9 cellular contexts compared by ENCODE assay signal in genomic region chr7:132580277-132580676, GRCh38. TPM values are rescaled to one million over a fixed set of nuclear protein-coding genes. Genes with fewer than 3 reads are reported as not detected.
A peak's percentile ranks its signal among the peaks of the same experiment; 100 is the strongest.
DNase-seq lines count a peak whose midpoint lies in the region; ATAC-seq, FAIRE-seq and TF ChIP-seq lines count a peak whose summit lies in the region.
"Had no signal": no experiment of that assay in that cellular context is flagged by ENCODE, and none has a peak within 500 bp of the region (broad histone marks: within the 10 kb centered on the region; RNA-seq: fewer than 3 reads in every experiment).

No MANE protein-coding gene starts in this region.

- no peak for TF ChIP-seq POLR2A in A549 (IDR thresholded peaks at IDR 0.05; ENCODE audit: low read length)

- no peak for TF ChIP-seq RAD21 in A549 (conservative IDR thresholded peaks at IDR 0.05 in 1 of 2, IDR thresholded peaks at IDR 0.05 in 1 of 2)

- intact Hi-C loops in Right ventricle myocardium inferior (cut with DNase I) = loop anchor here (2.0 to 5.0 kb wide), 3 partner anchors 261 to 635 kb away; no protein-coding TSS in a partner anchor

- POLR2A ChIA-PET in A549 (lab: Yijun Ruan, JAX) = interaction anchor here (1.0 kb wide), 1 partner anchor 261 kb away, joined by 3 read pairs; no protein-coding TSS in a partner anchor

- no peak for TF ChIP-seq CTCF in A549 (IDR thresholded peaks at IDR 0.05)
- no peak for TF ChIP-seq CTCF in GM12865 (IDR thresholded peaks at IDR 0.05; ENCODE audit: insufficient read depth, low read depth, low read length, missing control alignments)
- peak; percentile 33 for TF ChIP-seq CTCF in fibroblast of the aortic adventitia (IDR thresholded peaks at IDR 0.05; ENCODE audit: insufficient read depth, low read length)

- no peaks in the 10 kb centered on the region for H3K9me3 ChIP-seq in A549

- WGBS in A549 (ENCODE audit: missing lambda C conversion rate) = 0% methylated on average over 1 of the region's 1 CpG

- no peak for TF ChIP-seq EP300 in A549 (IDR thresholded peaks at IDR 0.05)

- no peak overlapping the region for H3K4me2 ChIP-seq in A549

- CTCF ChIA-PET in A549 (lab: Yijun Ruan, JAX) = interaction anchor here (0.6 to 8.5 kb wide), 57 partner anchors 10 to 1833 kb away, joined by 3 to 67 read pairs (median 3); no protein-coding TSS in a partner anchor

- peaks cover 11% of the 10 kb centered on the region; the same call in 2 of the 3 replicates for H3K4me1 ChIP-seq in A549

- no peak overlapping the region for H3K4me3 ChIP-seq in A549
- H3K4me3 ChIP-seq in GM12865 (ENCODE audit: low read depth, low read length) = no peak overlapping the region
- H3K4me3 ChIP-seq in fibroblast of the aortic adventitia (ENCODE audit: low read depth, low read length) = no peak overlapping the region

- FAIRE-seq in A549 (lab: Jason Lieb, UNC) = no peak

- DNase-seq in A549 (ENCODE audit: low read depth in 1 of 2, low spot score in 1 of 2) (peak; percentile 26 to 32), GM12865 (ENCODE audit: low read depth) (peak; percentile 8), fibroblast of the aortic adventitia (ENCODE audit: low read depth) (no peak), Right ventricle myocardium inferior (ENCODE audit: missing footprints) (no peak), nucleus accumbens (lab: John Stamatoyannopoulos, UW) (no peak), epidermal melanocyte (ENCODE audit: insufficient read length, low spot score) (no peak)
- DNase-seq in effector CD4-positive, alpha-beta T cell = no peak

- no peak overlapping the region for H3K27ac ChIP-seq in A549
- H3K27ac ChIP-seq: epithelial cell of prostate had no signal

- peak; percentile 30 to 58; a peak in 3 of 6 replicates for ATAC-seq in A549
- peak; percentile 21; the same call in 2 of the 3 replicates for ATAC-seq in SK-N-SH treated with all-trans-retinoic acid at 6 μM for 48 hours
- ATAC-seq in Right ventricle myocardium inferior = no peak

TF ChIP-seq in A549, 52 proteins besides CTCF, POLR2A, EP300 and RAD21:
- TF ChIP-seq SMC3 (IDR thresholded peaks at IDR 0.05) = no peak
- no peak for TF ChIP-seq BHLHE40 (IDR thresholded peaks at IDR 0.05; ENCODE audit: low read depth, low read length)
- TF ChIP-seq CBX8 (IDR thresholded peaks at IDR 0.05) = no peak
- TF ChIP-seq RARB (CRISPR knock-in tag; IDR thresholded peaks at IDR 0.05) = no peak
- TF ChIP-seq NPAS2 (CRISPR knock-in tag; IDR thresholded peaks at IDR 0.05; ENCODE audit: borderline replicate concordance) = no peak
- TF ChIP-seq FOXS1 (CRISPR knock-in tag; IDR thresholded peaks at IDR 0.05) = no peak
- no peak for TF ChIP-seq FOSL2 (IDR thresholded peaks at IDR 0.05)
- no peak for TF ChIP-seq FOSL2 (CRISPR knock-in tag; IDR thresholded peaks at IDR 0.05)
- no peak for TF ChIP-seq NFE2L2 (conservative IDR thresholded peaks at IDR 0.05; ENCODE audit: low read length)
- no peak for TF ChIP-seq CHD4 (IDR thresholded peaks at IDR 0.05; ENCODE audit: borderline replicate concordance)
- no peak for TF ChIP-seq USF2 (IDR thresholded peaks at IDR 0.05)

TF ChIP-seq in SK-N-SH treated with all-trans-retinoic acid at 6 μM for 48 hours, 23 proteins besides CTCF, POLR2A, EP300 and RAD21:
- no peak for TF ChIP-seq ARNTL (CRISPR knock-in tag; IDR thresholded peaks at IDR 0.05; ENCODE audit: borderline replicate concordance, low read depth)
- no peak for TF ChIP-seq CREB5 (CRISPR knock-in tag; IDR thresholded peaks at IDR 0.05; ENCODE audit: low read depth)
- no peak for TF ChIP-seq CSDC2 (CRISPR knock-in tag; IDR thresholded peaks at IDR 0.05)
- no peak; the same call in 1 of the 2 replicates for TF ChIP-seq PPARA (CRISPR knock-in tag; IDR thresholded peaks at IDR 0.05; ENCODE audit: borderline replicate concordance)
- no peak for TF ChIP-seq TCF4 (CRISPR knock-in tag; IDR thresholded peaks at IDR 0.05; ENCODE audit: borderline replicate concordance)
- no peak for TF ChIP-seq ZC3H10 (CRISPR knock-in tag; IDR thresholded peaks at IDR 0.05)

RNA-seq across cellular contexts. Expression of gene PLXNA4, which starts 4.0 kb away (rescaled TPM):
- polyA plus RNA-seq in A549 (2011; rRNA removed) (0.34 and 0.42 TPM in 2 replicates), A549 (2017; fragmentation: RNase III; extraction: RNeasy Plus Mini Kit Qiagen cat#74134 plus additional on column Dnase treatment) (0.12 to 0.32 TPM (median 0.22 TPM) in 3 replicates)
- polyA plus RNA-seq in A549 (2012; cell fraction: cytosol; rRNA removed) = 0.25 and 0.38 TPM in 2 replicates
- 0.04 and 0.26 TPM in 2 replicates for polyA plus RNA-seq in A549 (2012; cell fraction: nucleus; rRNA removed)
- 0.83 and 1.8 TPM in 2 replicates for polyA minus RNA-seq in A549 (2011; rRNA and poly(A)+ RNA removed)
- total RNA-seq in fibroblast of the aortic adventitia (ENCODE audit: low replicate concordance) (3.0 and 5.5 TPM in 2 replicates), Right ventricle myocardium inferior (17.6 TPM)

Comparison
In these comparisons a context has a peak if more than half of its experiments do, and no peak if none do; other contexts are left out.
1. DNase-seq: peak in A549 (2 of 2) and GM12865 (single experiment); none in fibroblast of the aortic adventitia (single experiment), effector CD4-positive, alpha-beta T cell (single experiment), Right ventricle myocardium inferior (single experiment), nucleus accumbens (0 of 56) and epidermal melanocyte (single experiment).